8 cellular contexts compared by ENCODE assay signal in the genomic region with DNA sequence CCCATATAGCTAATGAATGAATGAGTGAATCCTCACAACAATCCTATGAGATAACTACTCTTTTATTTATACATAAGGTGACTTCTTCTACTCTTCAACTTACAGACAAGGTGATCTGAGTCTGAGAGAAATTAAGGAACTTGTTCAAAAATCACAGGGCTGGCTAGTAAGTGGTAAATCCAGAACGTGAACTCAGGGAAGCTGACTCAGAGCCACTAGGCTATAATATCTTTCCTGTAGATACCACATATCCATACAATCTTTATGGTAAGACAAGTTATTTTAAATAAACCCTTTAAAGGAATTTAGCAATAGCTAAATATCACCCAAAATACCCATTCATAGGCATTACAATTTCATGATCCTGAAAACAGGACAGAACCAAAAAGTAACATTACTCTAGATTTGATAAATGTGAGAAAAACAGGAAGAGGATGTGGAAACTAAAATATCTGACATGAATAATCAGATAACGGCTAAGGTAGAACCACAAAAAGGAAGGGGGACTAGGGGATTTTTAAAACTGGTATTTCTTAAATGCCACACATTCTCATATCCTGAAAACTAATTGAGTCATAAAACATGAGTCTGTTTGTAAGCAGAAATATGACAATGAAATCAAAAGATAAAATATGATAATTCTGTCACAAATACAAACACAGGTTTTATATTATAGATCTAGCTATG.
DNase-seq lines count a peak whose midpoint lies in the region; ATAC-seq and TF ChIP-seq lines count a peak whose summit lies in the region.
"Not testable (repeated sequence)": the region's sequence is repeated elsewhere in the genome, so short reads cannot be mapped to it uniquely, and the experiment has no call there.

No MANE protein-coding gene starts in this region.

- TF ChIP-seq POLR2A in NB4 (IDR thresholded peaks at IDR 0.05; ENCODE audit: extremely low read depth, insufficient read length): not testable (repeated sequence)

- POLR2A ChIA-PET in CD8-positive, alpha-beta memory T cell (lab: Charles Lee); activated CD4-positive, alpha-beta memory T cell treated with anti-CD3 and anti-CD28 coated beads for 36 hours (lab: Charles Lee): not testable (repeated sequence)

- DNase-seq in CD8-positive, alpha-beta memory T cell: peak in 1 of 5 donors; percentile 41
- peak; percentile 25 for DNase-seq in NB4 (ENCODE audit: low read depth)
- DNase-seq in activated CD4-positive, alpha-beta memory T cell treated with anti-CD3 and anti-CD28 coated beads for 36 hours; central memory CD8-positive, alpha-beta T cell (ENCODE audit: low spot score in 2 of 2); natural killer cell treated with Interleukin-12 subunit alpha and Interleukin-12 subunit beta and Interleukin-15 and Interleukin-18, amount 100 ng/mL, for 72 hours (ENCODE audit: low spot score): not testable (repeated sequence)

- not testable (repeated sequence) for H3K27me3 Mint-ChIP-seq in CD8-positive, alpha-beta memory T cell; activated CD4-positive, alpha-beta memory T cell treated with anti-CD3 and anti-CD28 coated beads for 36 hours; central memory CD8-positive, alpha-beta T cell; natural killer cell treated with Interleukin-12 subunit alpha and Interleukin-12 subunit beta and Interleukin-15 and Interleukin-18, amount 100 ng/mL, for 72 hours

- intact Hi-C loops in activated CD4-positive, alpha-beta memory T cell treated with anti-CD3 and anti-CD28 coated beads for 36 hours (cut with micrococcal nuclease): not testable (repeated sequence)

- not testable (repeated sequence) for H3K9me3 Mint-ChIP-seq in CD8-positive, alpha-beta memory T cell; activated CD4-positive, alpha-beta memory T cell treated with anti-CD3 and anti-CD28 coated beads for 36 hours; central memory CD8-positive, alpha-beta T cell; natural killer cell treated with Interleukin-12 subunit alpha and Interleukin-12 subunit beta and Interleukin-15 and Interleukin-18, amount 100 ng/mL, for 72 hours

- not testable (repeated sequence) for H3K9me3 ChIP-seq in CD8-positive, alpha-beta memory T cell (ENCODE audit: low read length)

- H3K36me3 Mint-ChIP-seq in CD8-positive, alpha-beta memory T cell; activated CD4-positive, alpha-beta memory T cell treated with anti-CD3 and anti-CD28 coated beads for 36 hours; central memory CD8-positive, alpha-beta T cell (ENCODE audit: insufficient read depth); natural killer cell treated with Interleukin-12 subunit alpha and Interleukin-12 subunit beta and Interleukin-15 and Interleukin-18, amount 100 ng/mL, for 72 hours: not testable (repeated sequence)

- ATAC-seq in GM19025 (IDR thresholded peaks at IDR 0.05; ENCODE audit: low read depth, unreplicated experiment) (peak; percentile 80), HG02610 (IDR thresholded peaks at IDR 0.05; ENCODE audit: unreplicated experiment) (peak; percentile 78), HG03354 (IDR thresholded peaks at IDR 0.05; ENCODE audit: poor library complexity, severe bottlenecking, unreplicated experiment) (peak; percentile 82)
- ATAC-seq in central memory CD8-positive, alpha-beta T cell (replicated peaks; ENCODE audit: extremely low read depth, poor library complexity, severe bottlenecking): peak; percentile 81
- ATAC-seq in natural killer cell treated with Interleukin-12 subunit alpha and Interleukin-12 subunit beta and Interleukin-15 and Interleukin-18, amount 100 ng/mL, for 72 hours: peak; percentile 81 to 83

- H3K4me1 ChIP-seq in CD8-positive, alpha-beta memory T cell (ENCODE audit: insufficient read depth, low read length): not testable (repeated sequence)

- H3K36me3 ChIP-seq in CD8-positive, alpha-beta memory T cell (ENCODE audit: insufficient read depth, low read length): not testable (repeated sequence)

- H3K27me3 ChIP-seq in CD8-positive, alpha-beta memory T cell (ENCODE audit: insufficient read depth, low read length, poor library complexity, severe bottlenecking): not testable (repeated sequence)

- not testable (repeated sequence) for H3K27ac ChIP-seq in CD8-positive, alpha-beta memory T cell (ENCODE audit: low read depth, low read length)

- not testable (repeated sequence) for H3K4me3 ChIP-seq in CD8-positive, alpha-beta memory T cell (ENCODE audit: low read length); NB4 (ENCODE audit: low read depth, low read length)

- CTCF ChIA-PET in CD8-positive, alpha-beta memory T cell (lab: Charles Lee); activated CD4-positive, alpha-beta memory T cell treated with anti-CD3 and anti-CD28 coated beads for 36 hours (lab: Charles Lee): not testable (repeated sequence)

- H3K4me1 Mint-ChIP-seq in CD8-positive, alpha-beta memory T cell: peaks cover 14 to 22% (median 18%) of the 10 kb centered on the region in 3 donors
- H3K4me1 Mint-ChIP-seq in activated CD4-positive, alpha-beta memory T cell treated with anti-CD3 and anti-CD28 coated beads for 36 hours (ENCODE audit: low read depth): peaks cover 15% of the 10 kb centered on the region
- H3K4me1 Mint-ChIP-seq in central memory CD8-positive, alpha-beta T cell: not testable (repeated sequence)
- peaks cover 8 to 10% of the 10 kb centered on the region in 2 donors for H3K4me1 Mint-ChIP-seq in natural killer cell treated with Interleukin-12 subunit alpha and Interleukin-12 subunit beta and Interleukin-15 and Interleukin-18, amount 100 ng/mL, for 72 hours (ENCODE audit: low read depth in 2 of 2)

- H3K4me3 Mint-ChIP-seq in CD8-positive, alpha-beta memory T cell: peak overlapping the region; percentile 65 to 88 (median 74)
- H3K4me3 Mint-ChIP-seq in activated CD4-positive, alpha-beta memory T cell treated with anti-CD3 and anti-CD28 coated beads for 36 hours: peak overlapping the region; percentile 47
- H3K4me3 Mint-ChIP-seq in central memory CD8-positive, alpha-beta T cell: peak overlapping the region; percentile 50
- peak overlapping the region; percentile 84 for H3K4me3 Mint-ChIP-seq in natural killer cell treated with Interleukin-12 subunit alpha and Interleukin-12 subunit beta and Interleukin-15 and Interleukin-18, amount 100 ng/mL, for 72 hours

- TF ChIP-seq CTCF in NB4 (IDR thresholded peaks at IDR 0.05; ENCODE audit: low read depth, low read length): not testable (repeated sequence)

- H3K27ac Mint-ChIP-seq in CD8-positive, alpha-beta memory T cell: peak overlapping the region; percentile 67 to 97 (median 92)
- H3K27ac Mint-ChIP-seq in activated CD4-positive, alpha-beta memory T cell treated with anti-CD3 and anti-CD28 coated beads for 36 hours: peak overlapping the region; percentile 72
- peak overlapping the region; percentile 76 for H3K27ac Mint-ChIP-seq in central memory CD8-positive, alpha-beta T cell (ENCODE audit: low read depth)
- H3K27ac Mint-ChIP-seq in natural killer cell treated with Interleukin-12 subunit alpha and Interleukin-12 subunit beta and Interleukin-15 and Interleukin-18, amount 100 ng/mL, for 72 hours: peak overlapping the region; percentile 94 to 95
